Comparison of ENCODE assay signal across 25 cellular contexts in the genomic region with DNA sequence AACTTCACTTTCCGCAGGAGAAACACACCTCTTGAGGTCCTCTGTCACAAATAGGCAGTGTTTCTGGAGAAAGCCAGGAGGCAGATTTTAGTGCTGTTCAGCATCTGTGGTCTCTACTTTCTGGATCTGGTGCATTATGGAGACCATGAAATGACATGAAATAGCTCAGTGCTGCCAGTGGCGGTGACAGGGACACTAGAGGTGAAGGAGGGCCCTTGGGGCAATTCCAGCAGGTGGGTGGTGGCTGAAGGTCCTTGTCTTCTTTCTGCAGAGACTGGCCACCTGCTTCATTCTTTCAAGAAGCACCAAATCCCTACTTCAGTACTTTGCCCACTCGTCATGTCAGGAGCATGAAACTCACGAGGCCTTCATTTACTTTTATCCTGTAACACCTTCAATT.
DNase-seq lines count a peak whose midpoint lies in the region; ATAC-seq and TF ChIP-seq lines count a peak whose summit lies in the region.
"Had no signal": no experiment of that assay in that cellular context is flagged by ENCODE, and none has a peak within 500 bp of the region (broad histone marks: within the 10 kb centered on the region; RNA-seq: fewer than 3 reads in every experiment).

No MANE protein-coding gene starts in this region.

- RAD21 ChIA-PET in HCT116 (lab: Charles Lee; ENCODE audit: low non-redundant PET in 1 of 2, low total read pairs in 2 of 2, uncharacterized antibody in 2 of 2, unreplicated experiment in 2 of 2): interaction anchor here in 1 of 2 experiments (0.7 kb wide), 1 partner anchor 130 kb away, joined by 3 read pairs; no protein-coding TSS in a partner anchor

- no peaks in the 10 kb centered on the region for H3K9me3 Mint-ChIP-seq in type B pancreatic cell
- H3K9me3 Mint-ChIP-seq: activated CD8-positive, alpha-beta T cell treated with anti-CD3 and anti-CD28 coated beads for 36 hours; activated naive CD4-positive, alpha-beta T cell treated with anti-CD3 and anti-CD28 coated beads, Interleukin-2, amount 10 ng/mL, durations not matched to agents 7 days and 5 days; activated T-helper 17 cell treated with anti-CD3 and anti-CD28 coated beads, Interleukin-2, amount 50 U/mL, for 72 hours; nephron had no signal

- BruUV-seq in HCT116 (replicated peaks; lab: Mats Ljungman, UMichigan): no TSS peak

- peaks cover 78 to 87% of the 10 kb centered on the region in 2 experiments for H3K4me1 ChIP-seq in HCT116 (ENCODE audit: control insufficient read depth in 1 of 2, insufficient read depth in 2 of 2, low read length in 2 of 2)
- peaks cover 45% of the 10 kb centered on the region for H3K4me1 ChIP-seq in SJSA1 (replicated peaks)

- no peaks in the 10 kb centered on the region for H3K27me3 Mint-ChIP-seq in type B pancreatic cell
- H3K27me3 Mint-ChIP-seq: activated CD4-positive, alpha-beta T cell treated with anti-CD3 and anti-CD28 coated beads for 36 hours; activated CD8-positive, alpha-beta T cell treated with anti-CD3 and anti-CD28 coated beads for 36 hours had no signal

- H3K9ac ChIP-seq in HCT116 (ENCODE audit: low read length): peak overlapping the region; percentile 55

- no peak for TF ChIP-seq RAD21 in HCT116 (IDR thresholded peaks at IDR 0.05; ENCODE audit: low read depth)

- TF ChIP-seq CTCF in HCT116 (IDR thresholded peaks at IDR 0.05 in 2 of 3, conservative IDR thresholded peaks at IDR 0.05 in 1 of 3; ENCODE audit: borderline replicate concordance in 1 of 3, insufficient read depth in 1 of 3, low read depth in 2 of 3, low read length in 2 of 3): peak in 1 of 3 experiments; percentile 37; a peak in 2 of 6 replicates
- no peak for TF ChIP-seq CTCF in type B pancreatic cell (conservative IDR thresholded peaks at IDR 0.05)

- no peaks in the 10 kb centered on the region for H3K9me2 ChIP-seq in HCT116 (ENCODE audit: insufficient read depth)

- H3K27ac ChIP-seq in HCT116 (ENCODE audit: low read depth, low read length) (peak overlapping the region; percentile 92), SJSA1 (peak overlapping the region; percentile 94)
- H3K27ac ChIP-seq: adrenal gland, C4-2B had no signal

- ATAC-seq in HCT116 (no peak), GM21423 (IDR thresholded peaks at IDR 0.05; ENCODE audit: unreplicated experiment) (no peak), HG02610 (IDR thresholded peaks at IDR 0.05; ENCODE audit: unreplicated experiment) (no peak)
- ATAC-seq: activated CD4-positive, alpha-beta T cell treated with anti-CD3 and anti-CD28 coated beads for 36 hours; activated CD8-positive, alpha-beta T cell treated with anti-CD3 and anti-CD28 coated beads for 36 hours; activated T-helper 17 cell treated with anti-CD3 and anti-CD28 coated beads, Interleukin-2, amount 50 U/mL, for 72 hours; body of pancreas had no signal

- peaks cover 97% of the 10 kb centered on the region for H3K79me2 ChIP-seq in HCT116 (ENCODE audit: insufficient read depth, low read length)

- peaks cover 46% of the 10 kb centered on the region for H4K20me1 ChIP-seq in HCT116 (ENCODE audit: insufficient read depth)

- TF ChIP-seq POLR2A in HCT116 (IDR thresholded peaks at IDR 0.05; ENCODE audit: borderline replicate concordance, extremely low read depth, insufficient read depth, insufficient read length): no peak

- H3K27me3 ChIP-seq in HCT116 (ENCODE audit: insufficient read depth, low read length) (no peaks in the 10 kb centered on the region), SJSA1 (replicated peaks) (no peaks in the 10 kb centered on the region)
- H3K27me3 ChIP-seq: adrenal gland, body of pancreas had no signal

- peaks cover 30% of the 10 kb centered on the region for H3K4me1 Mint-ChIP-seq in type B pancreatic cell (ENCODE audit: unreplicated experiment)
- H3K4me1 Mint-ChIP-seq: activated CD4-positive, alpha-beta T cell treated with anti-CD3 and anti-CD28 coated beads for 36 hours; activated naive CD4-positive, alpha-beta T cell treated with anti-CD3 and anti-CD28 coated beads, Interleukin-2, amount 10 ng/mL, durations not matched to agents 7 days and 5 days had no signal

- no peaks in the 10 kb centered on the region for H3K9me3 ChIP-seq in HCT116 (ENCODE audit: control insufficient read depth in 1 of 2, insufficient read depth in 1 of 2, low read depth in 1 of 2, low read length in 2 of 2)
- no peaks in the 10 kb centered on the region for H3K9me3 ChIP-seq in SJSA1 (replicated peaks)
- H3K9me3 ChIP-seq: adrenal gland, body of pancreas had no signal

- peak overlapping the region; percentile 69 for H3K4me2 ChIP-seq in HCT116 (ENCODE audit: low read length)

- H2AFZ ChIP-seq in HCT116 (ENCODE audit: low read depth, low read length, poor library complexity, severe bottlenecking): no peak overlapping the region

- peaks cover 17% of the 10 kb centered on the region for H3K36me3 Mint-ChIP-seq in type B pancreatic cell
- H3K36me3 Mint-ChIP-seq: activated naive CD4-positive, alpha-beta T cell treated with anti-CD3 and anti-CD28 coated beads, Interleukin-2, amount 10 ng/mL, durations not matched to agents 7 days and 5 days had no signal

- CTCF ChIA-PET in HCT116 (lab: Charles Lee): interaction anchor here (1.0 to 1.6 kb wide), 3 partner anchors 11 to 17 kb away, joined by 3 to 7 read pairs (median 3); no protein-coding TSS in a partner anchor

- 0 out of 4 replicates have a peak overlapping the region, but pooled peaks of 1 of the 2 experiments have one; percentile 4 for H3K4me3 ChIP-seq in HCT116 (replicated peaks in 1 of 2; ENCODE audit: low read depth in 1 of 2, low read length in 2 of 2)
- no peak overlapping the region for H3K4me3 ChIP-seq in SJSA1
- H3K4me3 ChIP-seq: adrenal gland, body of pancreas had no signal

- no peak overlapping the region for H3K4me3 Mint-ChIP-seq in type B pancreatic cell
- H3K4me3 Mint-ChIP-seq: activated CD4-positive, alpha-beta T cell treated with anti-CD3 and anti-CD28 coated beads for 36 hours; activated CD8-positive, alpha-beta T cell treated with anti-CD3 and anti-CD28 coated beads for 36 hours; activated naive CD4-positive, alpha-beta T cell treated with anti-CD3 and anti-CD28 coated beads, Interleukin-2, amount 10 ng/mL, durations not matched to agents 7 days and 5 days; activated T-helper 17 cell treated with anti-CD3 and anti-CD28 coated beads, Interleukin-2, amount 50 U/mL, for 72 hours; nephron had no signal

- H3K27ac Mint-ChIP-seq in type B pancreatic cell: peak overlapping the region; percentile 27
- H3K27ac Mint-ChIP-seq: activated CD4-positive, alpha-beta T cell treated with anti-CD3 and anti-CD28 coated beads for 36 hours; activated CD8-positive, alpha-beta T cell treated with anti-CD3 and anti-CD28 coated beads for 36 hours; activated naive CD4-positive, alpha-beta T cell treated with anti-CD3 and anti-CD28 coated beads, Interleukin-2, amount 10 ng/mL, durations not matched to agents 7 days and 5 days; activated T-helper 17 cell treated with anti-CD3 and anti-CD28 coated beads, Interleukin-2, amount 50 U/mL, for 72 hours had no signal

- POLR2A ChIA-PET in HCT116 (lab: Charles Lee): interaction anchor here (5.4 kb wide), 1 partner anchor 12 kb away, joined by 39 read pairs; no protein-coding TSS in a partner anchor

- intact Hi-C loops in HCT116 (cut with micrococcal nuclease): loop anchor here (5.0 kb wide), 1 partner anchor 133 kb away; the partner anchor contains the start of gene TCF7L2

- peaks cover 0 to 25% of the 10 kb centered on the region in 2 experiments; a peak in 2 of 4 replicates for H3K36me3 ChIP-seq in HCT116 (ENCODE audit: control insufficient read depth in 1 of 2, insufficient read depth in 2 of 2, low read length in 2 of 2)
- no peaks in the 10 kb centered on the region; the same call in 1 of the 2 replicates for H3K36me3 ChIP-seq in SJSA1
- H3K36me3 ChIP-seq: adrenal gland had no signal

- DNase-seq in HCT116 (ENCODE audit: low read depth, low spot score) (no peak), SJSA1 (ENCODE audit: low read depth in 1 of 2, low spot score in 2 of 2) (no peak), mesenteric fat pad (ENCODE audit: low spot score) (peak; percentile 59), type B pancreatic cell (ENCODE audit: extremely low spot score, unreplicated experiment) (no peak), SW480 (ENCODE audit: low spot score) (no peak)
- DNase-seq: activated CD4-positive, alpha-beta T cell treated with anti-CD3 and anti-CD28 coated beads for 36 hours; activated CD8-positive, alpha-beta T cell treated with anti-CD3 and anti-CD28 coated beads for 36 hours; activated naive CD4-positive, alpha-beta T cell treated with anti-CD3 and anti-CD28 coated beads, Interleukin-2, amount 10 ng/mL, durations not matched to agents 7 days and 5 days; adrenal gland; body of pancreas; DMS79 treated with DMSO at 0.1 percent for 48 hours; foreskin melanocyte; GDM1; NCI-H1092; NCI-H1694 treated with DMSO at 0.1 percent for 48 hours; NCI-H2171; NCI-H524 treated with DMSO at 0.1 percent for 48 hours; OCI-M1; SHP77; stimulated activated naive CD4-positive, alpha-beta T cell treated with Interleukin-2 at 50 U/mL for 16 hours had no signal

TF ChIP-seq in HCT116, 20 proteins besides CTCF, POLR2A, EP300 and RAD21:
- no peak for TF ChIP-seq CBX3 (IDR thresholded peaks at IDR 0.05; ENCODE audit: low read depth)
- no peak for TF ChIP-seq MAX (IDR thresholded peaks at IDR 0.05)
- TF ChIP-seq TCF7L2 (IDR thresholded peaks at IDR 0.05; ENCODE audit: borderline replicate concordance, extremely low read depth, insufficient read depth, insufficient read length): no peak
- TF ChIP-seq, protein P1, sequence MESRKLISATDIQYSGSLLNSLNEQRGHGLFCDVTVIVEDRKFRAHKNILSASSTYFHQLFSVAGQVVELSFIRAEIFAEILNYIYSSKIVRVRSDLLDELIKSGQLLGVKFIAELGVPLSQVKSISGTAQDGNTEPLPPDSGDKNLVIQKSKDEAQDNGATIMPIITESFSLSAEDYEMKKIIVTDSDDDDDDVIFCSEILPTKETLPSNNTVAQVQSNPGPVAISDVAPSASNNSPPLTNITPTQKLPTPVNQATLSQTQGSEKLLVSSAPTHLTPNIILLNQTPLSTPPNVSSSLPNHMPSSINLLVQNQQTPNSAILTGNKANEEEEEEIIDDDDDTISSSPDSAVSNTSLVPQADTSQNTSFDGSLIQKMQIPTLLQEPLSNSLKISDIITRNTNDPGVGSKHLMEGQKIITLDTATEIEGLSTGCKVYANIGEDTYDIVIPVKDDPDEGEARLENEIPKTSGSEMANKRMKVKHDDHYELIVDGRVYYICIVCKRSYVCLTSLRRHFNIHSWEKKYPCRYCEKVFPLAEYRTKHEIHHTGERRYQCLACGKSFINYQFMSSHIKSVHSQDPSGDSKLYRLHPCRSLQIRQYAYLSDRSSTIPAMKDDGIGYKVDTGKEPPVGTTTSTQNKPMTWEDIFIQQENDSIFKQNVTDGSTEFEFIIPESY (IDR thresholded peaks at IDR 0.05; ENCODE audit: extremely low read depth, insufficient replicate concordance, low read length): no peak
- TF ChIP-seq POLR2AphosphoS5 (IDR thresholded peaks at IDR 0.05; ENCODE audit: low read depth, low read length): peak; percentile 16; the same call in 1 of the 2 replicates
- TF ChIP-seq EGR1 (IDR thresholded peaks at IDR 0.05; ENCODE audit: low read depth): no peak
